ENCODE assay signal across 8 cellular contexts in the genomic region with DNA sequence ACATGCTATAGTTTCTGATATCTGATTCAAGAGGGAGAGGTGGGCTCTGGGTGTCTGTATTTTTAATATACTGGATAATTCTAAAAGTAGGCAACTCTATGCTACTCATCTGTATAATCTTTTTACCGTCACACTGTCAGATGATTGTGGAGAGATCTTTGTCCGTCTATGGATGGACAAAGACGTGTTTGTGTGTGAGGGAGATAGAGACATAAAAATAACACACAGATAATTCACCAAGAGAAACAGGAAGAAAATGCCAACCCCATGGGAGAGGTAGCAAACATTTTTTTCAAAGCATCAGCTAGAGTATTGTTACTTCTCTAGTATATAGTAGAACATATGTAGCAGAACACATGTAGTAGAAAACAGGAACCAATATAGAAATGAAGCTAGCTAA.
"Had no signal": no experiment of that assay in that cellular context is flagged by ENCODE, and none has a peak within 500 bp of the region (broad histone marks: within the 10 kb centered on the region; RNA-seq: fewer than 3 reads in every experiment).

No MANE protein-coding gene starts in this region.

- DNase-seq: GM23248, GOT3, H7, H9, HCEC 1CT, HFFc6 had no signal

- H3K27ac Mint-ChIP-seq: GM23338, H9, HFFc6 had no signal

- ATAC-seq: GM23338, HCT116 had no signal

- H3K4me3 Mint-ChIP-seq: GM23338, H9, HFFc6 had no signal

- H3K4me1 Mint-ChIP-seq: GM23338, H9 had no signal
